In the genomic region with DNA sequence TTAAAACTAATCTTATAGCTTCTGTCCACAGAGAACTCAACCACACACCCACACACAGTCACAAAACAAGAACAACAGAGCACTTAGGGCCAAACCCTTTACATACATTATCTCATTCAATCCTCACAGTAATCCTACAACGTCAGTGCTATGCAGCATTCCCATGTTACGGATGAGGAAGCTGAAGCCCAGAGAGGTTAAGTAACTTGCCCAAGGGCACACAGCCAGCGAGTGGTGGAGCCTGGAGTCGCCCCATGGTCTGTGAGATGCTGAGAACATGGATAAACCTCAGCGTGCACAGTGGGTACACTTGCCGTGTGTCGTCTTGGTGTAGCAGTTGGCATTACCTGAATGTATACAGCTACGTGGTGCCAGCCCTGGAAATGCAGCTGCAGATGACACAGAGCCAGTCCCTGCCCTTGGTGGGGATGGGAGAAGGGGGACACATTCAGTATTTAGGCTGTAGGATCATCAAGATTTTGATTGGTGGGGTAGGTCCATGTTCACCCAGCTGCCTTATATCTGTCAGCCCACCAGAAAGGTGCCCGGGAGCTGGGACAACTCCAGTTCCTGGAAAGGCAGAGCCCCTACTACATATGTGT, we compare ENCODE assay signal across 18 cellular contexts.
DNase-seq lines count a peak whose midpoint lies in the region; ATAC-seq, FAIRE-seq and TF ChIP-seq lines count a peak whose summit lies in the region.
"Had no signal": no experiment of that assay in that cellular context is flagged by ENCODE, and none has a peak within 500 bp of the region (broad histone marks: within the 10 kb centered on the region; RNA-seq: fewer than 3 reads in every experiment).

No MANE protein-coding gene starts in this region.

- H3K27ac ChIP-seq in HEK293 (ENCODE audit: extremely low read depth, low read depth, low read length) (no peak overlapping the region), astrocyte (ENCODE audit: low read depth, low read length) (no peak overlapping the region), mesenchymal stem cell (ENCODE audit: low read length, poor library complexity, severe bottlenecking) (no peak overlapping the region), suprapubic skin (no peak overlapping the region)
- H3K27ac ChIP-seq: C4-2B, GM23248 had no signal

- peaks cover 4% of the 10 kb centered on the region for H3K9me3 Mint-ChIP-seq in astrocyte (ENCODE audit: unreplicated experiment)

- peak overlapping the region; percentile 95 for H2BK15ac ChIP-seq in mesenchymal stem cell (ENCODE audit: low read depth, poor library complexity, severe bottlenecking)

- H3K4me1 ChIP-seq in HEK293 (ENCODE audit: control insufficient read depth, insufficient read depth, low read length) (no peaks in the 10 kb centered on the region), astrocyte (ENCODE audit: insufficient read depth, low read length) (peaks cover 6% of the 10 kb centered on the region), mesenchymal stem cell (ENCODE audit: control insufficient read depth, insufficient read depth, low read depth, low read length) (no peaks in the 10 kb centered on the region), suprapubic skin (no peaks in the 10 kb centered on the region)

- peak overlapping the region in 1 of 2 experiments; percentile 5 for H3K14ac ChIP-seq in mesenchymal stem cell (ENCODE audit: low read length in 2 of 2)

- H3K36me3 ChIP-seq in HEK293 (ENCODE audit: control insufficient read depth in 2 of 2, insufficient read depth in 1 of 2, low read length in 2 of 2) (no peaks in the 10 kb centered on the region), astrocyte (ENCODE audit: insufficient read depth, low read length) (no peaks in the 10 kb centered on the region), mesenchymal stem cell (ENCODE audit: control insufficient read depth in 1 of 2, insufficient read depth in 2 of 2, low read depth in 1 of 2, low read length in 2 of 2) (no peaks in the 10 kb centered on the region), suprapubic skin (no peaks in the 10 kb centered on the region)

- ATAC-seq in HG03520 (IDR thresholded peaks at IDR 0.05; ENCODE audit: unreplicated experiment): no peak
- ATAC-seq: GM12878 had no signal

- H3K4me3 Mint-ChIP-seq in astrocyte (ENCODE audit: unreplicated experiment): no peak overlapping the region

- H3K4me3 ChIP-seq in HEK293 (ENCODE audit: low read depth, low read length) (no peak overlapping the region), astrocyte (ENCODE audit: insufficient read depth, low read depth, low read length) (no peak overlapping the region), mesenchymal stem cell (ENCODE audit: insufficient read depth in 1 of 2, low read depth in 1 of 2, low read length in 2 of 2) (no peak overlapping the region), suprapubic skin (no peak overlapping the region)
- H3K4me3 ChIP-seq: GM12878, GM23248 had no signal

- TF ChIP-seq CTCF in HEK293 (tag by site-specific recombination; IDR thresholded peaks at IDR 0.05) (no peak), astrocyte (IDR thresholded peaks at IDR 0.05; ENCODE audit: insufficient read depth, low read depth, low read length) (no peak), suprapubic skin (IDR thresholded peaks at IDR 0.05) (no peak)

- H4K20me1 ChIP-seq in astrocyte (ENCODE audit: insufficient read depth, low read length): no peaks in the 10 kb centered on the region

- peak overlapping the region; percentile 64 for H2BK120ac ChIP-seq in mesenchymal stem cell (ENCODE audit: low read depth, low read length)

- H3K27me3 Mint-ChIP-seq in astrocyte (ENCODE audit: low read depth, unreplicated experiment): peaks cover 68% of the 10 kb centered on the region

- H2BK12ac ChIP-seq in mesenchymal stem cell (ENCODE audit: low read length in 2 of 2): peak overlapping the region; percentile 74 to 93

- H4K91ac ChIP-seq in mesenchymal stem cell (ENCODE audit: low read length): peak overlapping the region; percentile 28

- H3K9me3 ChIP-seq in HEK293 (ENCODE audit: control insufficient read depth, insufficient read depth, low read depth, low read length): no peaks in the 10 kb centered on the region
- H3K9me3 ChIP-seq in astrocyte (ENCODE audit: insufficient read depth, low read depth, low read length): no peaks in the 10 kb centered on the region
- no peaks in the 10 kb centered on the region for H3K9me3 ChIP-seq in mesenchymal stem cell (ENCODE audit: control insufficient read depth, low read length)
- no peaks in the 10 kb centered on the region for H3K9me3 ChIP-seq in suprapubic skin

- no peaks in the 10 kb centered on the region for H3K36me3 Mint-ChIP-seq in astrocyte (ENCODE audit: low read depth, unreplicated experiment)

- H2BK5ac ChIP-seq in mesenchymal stem cell (ENCODE audit: low read depth, low read length, poor library complexity, severe bottlenecking): no peak overlapping the region

- FAIRE-seq in astrocyte (lab: Jason Lieb, UNC): no peak
- FAIRE-seq: GM12878 had no signal

- peak overlapping the region; percentile 93 for H4K8ac ChIP-seq in mesenchymal stem cell (ENCODE audit: low read length)

- no peak overlapping the region for H3K23ac ChIP-seq in mesenchymal stem cell (ENCODE audit: low read length in 2 of 2)

- CTCF ChIA-PET in HEK293 (lab: Yijun Ruan, JAX): interaction anchor here (1.1 to 1.2 kb wide), 3 partner anchors 28 to 444 kb away, joined by 3 to 4 read pairs (median 3); no protein-coding TSS in a partner anchor

- peak overlapping the region; percentile 62 for H3K27ac Mint-ChIP-seq in astrocyte (ENCODE audit: unreplicated experiment)

- DNase-seq in astrocyte (ENCODE audit: low read depth) (no peak), mesenchymal stem cell (no peak), suprapubic skin (ENCODE audit: low spot score in 2 of 2) (peak; percentile 31 to 49), KBM-7 (no peak), NCI-H2171 (lab: John Stamatoyannopoulos, UW) (no peak)
- DNase-seq: DMS 273 treated with DMSO at 0.1 percent for 48 hours; GDM1; GM23248; NCI-H1105; NCI-H187; NCI-H446; NK-92 treated with Interleukin-12 subunit alpha and Interleukin-12 subunit beta, amount 100 ng/mL, for 24 hours; OCI-M1; RPMI8226 had no signal

- no peaks in the 10 kb centered on the region for H3K27me3 ChIP-seq in astrocyte (ENCODE audit: insufficient read depth, low read length)
- H3K27me3 ChIP-seq in mesenchymal stem cell (ENCODE audit: control insufficient read depth in 1 of 2, insufficient read depth in 1 of 2, low read length in 2 of 2): peaks cover 29 to 75% of the 10 kb centered on the region in 2 experiments
- peaks cover 73% of the 10 kb centered on the region for H3K27me3 ChIP-seq in suprapubic skin

- H3K9ac ChIP-seq in astrocyte (ENCODE audit: low read length) (no peak overlapping the region), mesenchymal stem cell (ENCODE audit: low read length) (no peak overlapping the region)
- H3K9ac ChIP-seq: GM23248 had no signal

- no peak overlapping the region for H3K4me2 ChIP-seq in astrocyte (ENCODE audit: low read length)
- H3K4me2 ChIP-seq in mesenchymal stem cell (ENCODE audit: low read length, poor library complexity, severe bottlenecking): no peak overlapping the region

- 94% methylated on average over 9 of the region's 9 CpGs for WGBS in mesenchymal stem cell
- WGBS in suprapubic skin: 84% methylated on average over 9 of the region's 9 CpGs

- H3K79me1 ChIP-seq in mesenchymal stem cell (replicated peaks; ENCODE audit: low read length, poor library complexity, severe bottlenecking): no peaks in the 10 kb centered on the region

- H3K79me2 ChIP-seq in astrocyte (ENCODE audit: insufficient read depth, low read length): no peaks in the 10 kb centered on the region

- no peak for TF ChIP-seq EP300 in suprapubic skin (IDR thresholded peaks at IDR 0.05)

- no peak for TF ChIP-seq POLR2A in suprapubic skin (IDR thresholded peaks at IDR 0.05)

- no peak overlapping the region for H2AK5ac ChIP-seq in mesenchymal stem cell (ENCODE audit: low read length, severe bottlenecking)

- in situ Hi-C loops in KBM-7 (cut with MboI; ENCODE audit: low pct_unique_long_range_greater_than_20kb, low sequenced_read_pairs): loop anchor here (10.0 kb wide), 1 partner anchor 439 kb away; a partner anchor contains a TSS

- peaks cover 2% of the 10 kb centered on the region for H3K4me1 Mint-ChIP-seq in astrocyte (ENCODE audit: low read depth, unreplicated experiment)

- H3K4ac ChIP-seq in mesenchymal stem cell (ENCODE audit: low read depth in 1 of 2, low read length in 2 of 2): peak overlapping the region; percentile 90 to 98

- POLR2A ChIA-PET in HEK293 (lab: Yijun Ruan, JAX): no interaction called here

- no peak overlapping the region for H2AFZ ChIP-seq in astrocyte (ENCODE audit: low read depth, low read length)
- no peak overlapping the region for H2AFZ ChIP-seq in mesenchymal stem cell (ENCODE audit: low read depth, low read length)
- H2AFZ ChIP-seq: GM23248 had no signal

- peak overlapping the region; percentile 92 to 97 for H3K18ac ChIP-seq in mesenchymal stem cell (ENCODE audit: low read depth in 1 of 2, low read length in 2 of 2)

TF ChIP-seq in HEK293, 187 proteins besides CTCF, POLR2A, EP300 and RAD21:
- no peak for TF ChIP-seq ZNF354C (tag by site-specific recombination; IDR thresholded peaks at IDR 0.05; ENCODE audit: borderline replicate concordance, low read depth)
- 0 out of 2 replicates have a peak, but pooled peaks have one; percentile 23 for TF ChIP-seq ZFHX2 (tag by site-specific recombination; conservative IDR thresholded peaks at IDR 0.05)
- no peak for TF ChIP-seq ZNF23 (tag by site-specific recombination; IDR thresholded peaks at IDR 0.05; ENCODE audit: borderline replicate concordance)
- no peak for TF ChIP-seq WT1 (tag by site-specific recombination; IDR thresholded peaks at IDR 0.05)
- TF ChIP-seq, protein P1, sequence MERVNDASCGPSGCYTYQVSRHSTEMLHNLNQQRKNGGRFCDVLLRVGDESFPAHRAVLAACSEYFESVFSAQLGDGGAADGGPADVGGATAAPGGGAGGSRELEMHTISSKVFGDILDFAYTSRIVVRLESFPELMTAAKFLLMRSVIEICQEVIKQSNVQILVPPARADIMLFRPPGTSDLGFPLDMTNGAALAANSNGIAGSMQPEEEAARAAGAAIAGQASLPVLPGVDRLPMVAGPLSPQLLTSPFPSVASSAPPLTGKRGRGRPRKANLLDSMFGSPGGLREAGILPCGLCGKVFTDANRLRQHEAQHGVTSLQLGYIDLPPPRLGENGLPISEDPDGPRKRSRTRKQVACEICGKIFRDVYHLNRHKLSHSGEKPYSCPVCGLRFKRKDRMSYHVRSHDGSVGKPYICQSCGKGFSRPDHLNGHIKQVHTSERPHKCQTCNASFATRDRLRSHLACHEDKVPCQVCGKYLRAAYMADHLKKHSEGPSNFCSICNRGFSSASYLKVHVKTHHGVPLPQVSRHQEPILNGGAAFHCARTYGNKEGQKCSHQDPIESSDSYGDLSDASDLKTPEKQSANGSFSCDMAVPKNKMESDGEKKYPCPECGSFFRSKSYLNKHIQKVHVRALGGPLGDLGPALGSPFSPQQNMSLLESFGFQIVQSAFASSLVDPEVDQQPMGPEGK (tag by site-specific recombination; IDR thresholded peaks at IDR 0.05): no peak
- peak; percentile 57; the same call in 1 of the 2 replicates for TF ChIP-seq ZNF768 (tag by site-specific recombination; IDR thresholded peaks at IDR 0.05)
- no peak for TF ChIP-seq SP2 (tag by site-specific recombination; IDR thresholded peaks at IDR 0.05)

Comparison
In these comparisons a context has a peak if more than half of its experiments do, and no peak if none do; other contexts are left out.
1. DNase-seq: peak in suprapubic skin (2 of 2); none in astrocyte (single experiment), mesenchymal stem cell (single experiment), KBM-7 (single experiment) and NCI-H2171 (single experiment).